In the genomic region with DNA sequence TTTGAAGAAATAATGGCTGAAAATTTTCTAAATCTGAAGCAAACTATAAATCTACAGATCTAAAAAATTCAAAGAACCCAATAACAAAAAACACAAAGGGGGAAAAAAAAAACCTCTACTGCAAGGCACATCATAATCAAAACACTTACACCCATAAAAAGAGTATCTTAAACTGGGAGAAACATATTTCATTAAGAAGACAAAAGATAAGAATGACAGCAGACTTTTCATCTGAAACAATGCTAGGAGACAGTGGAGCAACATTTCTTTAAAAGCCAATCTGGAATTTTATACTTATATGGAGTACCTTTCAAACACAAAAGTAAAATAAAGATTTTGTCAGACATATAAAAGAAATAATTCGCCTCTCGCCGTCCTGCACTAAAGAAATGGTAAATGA, we compare ENCODE assay signal across 2 cellular contexts.
TF ChIP-seq lines count a peak whose summit lies in the region.

No MANE protein-coding gene starts in this region.

TF ChIP-seq in HEK293, 187 proteins besides CTCF, POLR2A, EP300 and RAD21 (continued from another document):
- TF ChIP-seq, protein P1, sequence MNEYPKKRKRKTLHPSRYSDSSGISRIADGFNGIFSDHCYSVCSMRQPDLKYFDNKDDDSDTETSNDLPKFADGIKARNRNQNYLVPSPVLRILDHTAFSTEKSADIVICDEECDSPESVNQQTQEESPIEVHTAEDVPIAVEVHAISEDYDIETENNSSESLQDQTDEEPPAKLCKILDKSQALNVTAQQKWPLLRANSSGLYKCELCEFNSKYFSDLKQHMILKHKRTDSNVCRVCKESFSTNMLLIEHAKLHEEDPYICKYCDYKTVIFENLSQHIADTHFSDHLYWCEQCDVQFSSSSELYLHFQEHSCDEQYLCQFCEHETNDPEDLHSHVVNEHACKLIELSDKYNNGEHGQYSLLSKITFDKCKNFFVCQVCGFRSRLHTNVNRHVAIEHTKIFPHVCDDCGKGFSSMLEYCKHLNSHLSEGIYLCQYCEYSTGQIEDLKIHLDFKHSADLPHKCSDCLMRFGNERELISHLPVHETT (tag by site-specific recombination; IDR thresholded peaks at IDR 0.05), result no peak
- TF ChIP-seq ZNF558 (tag by site-specific recombination; IDR thresholded peaks at IDR 0.05), result peak; percentile 82
- TF ChIP-seq, protein P2, sequence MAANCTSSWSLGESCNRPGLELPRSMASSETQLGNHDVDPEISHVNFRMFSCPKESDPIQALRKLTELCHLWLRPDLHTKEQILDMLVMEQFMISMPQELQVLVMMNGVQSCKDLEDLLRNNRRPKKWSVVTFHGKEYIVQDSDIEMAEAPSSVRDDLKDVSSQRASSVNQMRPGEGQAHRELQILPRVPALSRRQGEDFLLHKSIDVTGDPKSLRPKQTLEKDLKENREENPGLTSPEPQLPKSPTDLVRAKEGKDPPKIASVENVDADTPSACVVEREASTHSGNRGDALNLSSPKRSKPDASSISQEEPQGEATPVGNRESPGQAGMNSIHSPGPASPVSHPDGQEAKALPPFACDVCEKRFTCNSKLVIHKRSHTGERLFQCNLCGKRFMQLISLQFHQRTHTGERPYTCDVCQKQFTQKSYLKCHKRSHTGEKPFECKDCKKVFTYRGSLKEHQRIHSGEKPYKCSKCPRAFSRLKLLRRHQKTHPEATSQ (tag by site-specific recombination; IDR thresholded peaks at IDR 0.05), result no peak
- TF ChIP-seq ZNF394 (tag by site-specific recombination; IDR thresholded peaks at IDR 0.05; ENCODE audit: borderline replicate concordance), result no peak
- no peak for TF ChIP-seq ZNF133 (tag by site-specific recombination; IDR thresholded peaks at IDR 0.05)
- 0 out of 2 replicates have a peak, but pooled peaks have one; percentile 44 for TF ChIP-seq ZNF626 (tag by site-specific recombination; IDR thresholded peaks at IDR 0.05)
- no peak for TF ChIP-seq ZNF221 (tag by site-specific recombination; IDR thresholded peaks at IDR 0.05; ENCODE audit: borderline replicate concordance)
- TF ChIP-seq, protein P3, sequence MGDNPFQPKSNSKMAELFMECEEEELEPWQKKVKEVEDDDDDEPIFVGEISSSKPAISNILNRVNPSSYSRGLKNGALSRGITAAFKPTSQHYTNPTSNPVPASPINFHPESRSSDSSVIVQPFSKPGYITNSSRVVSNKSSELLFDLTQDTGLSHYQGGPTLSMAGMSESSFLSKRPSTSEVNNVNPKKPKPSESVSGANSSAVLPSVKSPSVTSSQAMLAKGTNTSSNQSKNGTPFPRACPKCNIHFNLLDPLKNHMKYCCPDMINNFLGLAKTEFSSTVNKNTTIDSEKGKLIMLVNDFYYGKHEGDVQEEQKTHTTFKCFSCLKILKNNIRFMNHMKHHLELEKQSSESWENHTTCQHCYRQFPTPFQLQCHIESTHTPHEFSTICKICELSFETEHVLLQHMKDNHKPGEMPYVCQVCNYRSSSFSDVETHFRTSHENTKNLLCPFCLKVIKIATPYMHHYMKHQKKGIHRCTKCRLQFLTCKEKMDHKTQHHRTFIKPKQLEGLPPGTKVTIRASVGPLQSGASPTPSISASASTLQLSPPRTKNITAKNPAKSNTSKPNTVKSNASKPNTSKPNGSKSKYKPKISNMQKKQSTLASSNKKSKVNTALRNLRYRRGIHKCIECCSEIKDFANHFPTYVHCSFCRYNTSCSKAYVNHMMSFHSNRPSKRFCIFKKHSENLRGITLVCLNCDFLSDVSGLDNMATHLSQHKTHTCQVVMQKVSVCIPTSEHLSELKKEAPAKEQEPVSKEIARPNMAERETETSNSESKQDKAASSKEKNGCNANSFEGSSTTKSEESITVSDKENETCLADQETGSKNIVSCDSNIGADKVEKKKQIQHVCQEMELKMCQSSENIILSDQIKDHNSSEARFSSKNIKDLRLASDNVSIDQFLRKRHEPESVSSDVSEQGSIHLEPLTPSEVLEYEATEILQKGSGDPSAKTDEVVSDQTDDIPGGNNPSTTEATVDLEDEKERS (tag by site-specific recombination; IDR thresholded peaks at IDR 0.05), result 0 out of 2 replicates have a peak, but pooled peaks have one; percentile 44
- no peak for TF ChIP-seq ZNF624 (tag by site-specific recombination; IDR thresholded peaks at IDR 0.05)

TF ChIP-seq in K562, 482 proteins besides CTCF, POLR2A, EP300 and RAD21:
- TF ChIP-seq, protein P4, sequence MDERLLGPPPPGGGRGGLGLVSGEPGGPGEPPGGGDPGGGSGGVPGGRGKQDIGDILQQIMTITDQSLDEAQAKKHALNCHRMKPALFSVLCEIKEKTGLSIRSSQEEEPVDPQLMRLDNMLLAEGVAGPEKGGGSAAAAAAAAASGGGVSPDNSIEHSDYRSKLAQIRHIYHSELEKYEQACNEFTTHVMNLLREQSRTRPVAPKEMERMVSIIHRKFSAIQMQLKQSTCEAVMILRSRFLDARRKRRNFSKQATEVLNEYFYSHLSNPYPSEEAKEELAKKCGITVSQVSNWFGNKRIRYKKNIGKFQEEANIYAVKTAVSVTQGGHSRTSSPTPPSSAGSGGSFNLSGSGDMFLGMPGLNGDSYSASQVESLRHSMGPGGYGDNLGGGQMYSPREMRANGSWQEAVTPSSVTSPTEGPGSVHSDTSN (CRISPR knock-in tag; IDR thresholded peaks at IDR 0.05; ENCODE audit: low read depth), result no peak
- TF ChIP-seq, protein P4 (tag; conservative IDR thresholded peaks at IDR 0.05; ENCODE audit: low read depth), result peak; percentile 21; the same call in 1 of the 2 replicates
- TF ChIP-seq, protein P5, sequence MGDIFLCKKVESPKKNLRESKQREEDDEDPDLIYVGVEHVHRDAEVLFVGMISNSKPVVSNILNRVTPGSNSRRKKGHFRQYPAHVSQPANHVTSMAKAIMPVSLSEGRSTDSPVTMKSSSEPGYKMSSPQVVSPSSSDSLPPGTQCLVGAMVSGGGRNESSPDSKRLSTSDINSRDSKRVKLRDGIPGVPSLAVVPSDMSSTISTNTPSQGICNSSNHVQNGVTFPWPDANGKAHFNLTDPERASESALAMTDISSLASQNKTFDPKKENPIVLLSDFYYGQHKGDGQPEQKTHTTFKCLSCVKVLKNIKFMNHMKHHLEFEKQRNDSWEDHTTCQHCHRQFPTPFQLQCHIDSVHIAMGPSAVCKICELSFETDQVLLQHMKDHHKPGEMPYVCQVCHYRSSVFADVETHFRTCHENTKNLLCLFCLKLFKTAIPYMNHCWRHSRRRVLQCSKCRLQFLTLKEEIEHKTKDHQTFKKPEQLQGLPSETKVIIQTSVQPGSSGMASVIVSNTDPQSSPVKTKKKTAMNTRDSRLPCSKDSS (IDR thresholded peaks at IDR 0.05; ENCODE audit: low read depth, partially characterized antibody), result peak; percentile 67
- peak; percentile 98 for TF ChIP-seq TRIM28 (IDR thresholded peaks at IDR 0.05)
- no peak for TF ChIP-seq DMBX1 (CRISPR knock-in tag; IDR thresholded peaks at IDR 0.05; ENCODE audit: borderline replicate concordance)
- TF ChIP-seq CBX3 (IDR thresholded peaks at IDR 0.05; ENCODE audit: borderline replicate concordance in 1 of 2, low read length in 2 of 2), result peak in 1 of 2 experiments; percentile 96; a peak in 2 of 3 replicates
- TF ChIP-seq CBX1 (IDR thresholded peaks at IDR 0.05; ENCODE audit: low read depth), result 0 out of 2 replicates have a peak, but pooled peaks have one; percentile 54
- TF ChIP-seq TRIM24 (IDR thresholded peaks at IDR 0.05), result peak in 1 of 2 experiments; percentile 74; a peak in 2 of 4 replicates
- TF ChIP-seq ARNT (IDR thresholded peaks at IDR 0.05), result peak in 1 of 2 experiments; percentile 42; a peak in 1 of 4 replicates
- peak; percentile 80 for TF ChIP-seq CBX5 (IDR thresholded peaks at IDR 0.05; ENCODE audit: borderline replicate concordance, low read depth)
- TF ChIP-seq ZNF507 (tag; conservative IDR thresholded peaks at IDR 0.05), result peak; percentile 37; the same call in 1 of the 2 replicates
- no peak for TF ChIP-seq CTBP1 (IDR thresholded peaks at IDR 0.05; ENCODE audit: borderline replicate concordance)
- TF ChIP-seq NR2F6 (CRISPR knock-in tag; IDR thresholded peaks at IDR 0.05), result no peak
- TF ChIP-seq ZFP1 (CRISPR knock-in tag; IDR thresholded peaks at IDR 0.05), result peak; percentile 83
- no peak for TF ChIP-seq HSF4 (CRISPR knock-in tag; IDR thresholded peaks at IDR 0.05; ENCODE audit: borderline replicate concordance)
